ENCODE assay signal across 16 cellular contexts in genomic region chr1:220700591-220701179, GRCh38. TPM values are rescaled to one million over a fixed set of nuclear protein-coding genes. Genes with fewer than 3 reads are reported as not detected.
DNase-seq lines count a peak whose midpoint lies in the region; ATAC-seq lines count a peak whose summit lies in the region.
"Had no signal": no experiment of that assay in that cellular context is flagged by ENCODE, and none has a peak within 500 bp of the region (broad histone marks: within the 10 kb centered on the region; RNA-seq: fewer than 3 reads in every experiment).

No MANE protein-coding gene starts in this region.

- H3K4me3 ChIP-seq in NT2/D1 (ENCODE audit: insufficient read length, low read depth) (no peak overlapping the region), skeletal muscle tissue (ENCODE audit: low read length in 3 of 3) (no peak overlapping the region)
- H3K4me3 ChIP-seq: SJCRH30, skin epidermis had no signal

- H3K9me3 ChIP-seq in NT2/D1 (ENCODE audit: insufficient read depth, low read length), result peaks cover 4% of the 10 kb centered on the region; the same call in 1 of the 2 replicates
- H3K9me3 ChIP-seq in skeletal muscle tissue (ENCODE audit: control insufficient read depth in 3 of 3, low read length in 3 of 3), result no peaks in the 10 kb centered on the region
- H3K9me3 ChIP-seq: SJCRH30 had no signal

- ATAC-seq in esophagus mucosa, result peak; percentile 45
- ATAC-seq: activated CD8-positive, alpha-beta T cell treated with anti-CD3 and anti-CD28 coated beads for 36 hours; stimulated activated naive CD8-positive, alpha-beta T cell treated with anti-CD3 and anti-CD28 coated beads, Interleukin-15, Interleukin-2, amounts not matched to agents 100 U/mL and 50 U/mL, for 24 hours had no signal

- peaks cover 16% of the 10 kb centered on the region for H3K4me1 ChIP-seq in NT2/D1 (ENCODE audit: insufficient read depth, insufficient read length)
- peaks cover 0 to 25% (median 24%) of the 10 kb centered on the region in 3 donors for H3K4me1 ChIP-seq in skeletal muscle tissue (ENCODE audit: control insufficient read depth in 3 of 3, insufficient read depth in 3 of 3, low read length in 3 of 3)

- H3K9ac ChIP-seq in NT2/D1 (ENCODE audit: insufficient read length, low read depth), result no peak overlapping the region
- no peak overlapping the region for H3K9ac ChIP-seq in skeletal muscle tissue (ENCODE audit: low read depth in 1 of 3, low read length in 3 of 3)

- DNase-seq in NCI-H345 (lab: John Stamatoyannopoulos, UW) (peak; percentile 29), NCI-H345 treated with DMSO at 0.1 percent for 48 hours (lab: John Stamatoyannopoulos, UW; ENCODE audit: unreplicated experiment) (no peak), NT2/D1 (ENCODE audit: low read depth, low spot score) (peak; percentile 63), AG20443 (ENCODE audit: low spot score) (no peak), NCI-H524 treated with DMSO at 0.1 percent for 48 hours (lab: John Stamatoyannopoulos, UW) (no peak), dedifferentiated amniotic fluid mesenchymal stem cell (ENCODE audit: extremely low spot score) (no peak)
- DNase-seq: activated CD8-positive, alpha-beta T cell treated with anti-CD3 and anti-CD28 coated beads for 36 hours; CD8-positive, alpha-beta memory T cell; H9; IMR-90; NCI-H774; stimulated activated naive CD8-positive, alpha-beta T cell treated with anti-CD3 and anti-CD28 coated beads, Interleukin-15, Interleukin-2, amounts not matched to agents 100 U/mL and 50 U/mL, for 24 hours had no signal

- H3K27me3 ChIP-seq in NT2/D1 (ENCODE audit: insufficient read depth, insufficient read length) (no peaks in the 10 kb centered on the region), skeletal muscle tissue (ENCODE audit: control insufficient read depth in 3 of 3, insufficient read depth in 3 of 3, low read length in 3 of 3) (no peaks in the 10 kb centered on the region)
- H3K27me3 ChIP-seq: SJCRH30 had no signal

- H3K36me3 ChIP-seq in NT2/D1 (ENCODE audit: insufficient read depth, insufficient read length, low read length) (no peaks in the 10 kb centered on the region), skeletal muscle tissue (ENCODE audit: control insufficient read depth in 3 of 3, insufficient read depth in 3 of 3, low read length in 3 of 3) (peaks cover 3 to 7% (median 3%) of the 10 kb centered on the region in 3 donors)
- H3K36me3 ChIP-seq: SJCRH30 had no signal

- H3K27ac ChIP-seq in skeletal muscle tissue (ENCODE audit: low read depth, low read length), result peak overlapping the region; percentile 13
- H3K27ac ChIP-seq: SJCRH30, skin epidermis had no signal

RNA-seq across cellular contexts. Expression of gene C1orf115, which starts 10.5 kb away (rescaled TPM):
- total RNA-seq in esophagus mucosa (2.5 TPM), skeletal muscle tissue (9.4 TPM)

RNA-seq across cellular contexts. Expression of gene MTARC2, which starts 47.4 kb away (rescaled TPM):
- total RNA-seq in esophagus mucosa, result 3.0 TPM
- 10.4 TPM for total RNA-seq in skeletal muscle tissue
- total RNA-seq: activated CD8-positive, alpha-beta T cell treated with anti-CD3 and anti-CD28 coated beads for 36 hours; CD8-positive, alpha-beta memory T cell had no signal

Comparison
In these comparisons a context has a peak if more than half of its experiments do, and no peak if none do; other contexts are left out.
1. DNase-seq: peak in NCI-H345 (single experiment) and NT2/D1 (single experiment); none in NCI-H345 treated with DMSO at 0.1 percent for 48 hours (single experiment), AG20443 (single experiment), NCI-H524 treated with DMSO at 0.1 percent for 48 hours (single experiment) and dedifferentiated amniotic fluid mesenchymal stem cell (single experiment).